ENCODE assay signal across 1 cellular context in the genomic region with DNA sequence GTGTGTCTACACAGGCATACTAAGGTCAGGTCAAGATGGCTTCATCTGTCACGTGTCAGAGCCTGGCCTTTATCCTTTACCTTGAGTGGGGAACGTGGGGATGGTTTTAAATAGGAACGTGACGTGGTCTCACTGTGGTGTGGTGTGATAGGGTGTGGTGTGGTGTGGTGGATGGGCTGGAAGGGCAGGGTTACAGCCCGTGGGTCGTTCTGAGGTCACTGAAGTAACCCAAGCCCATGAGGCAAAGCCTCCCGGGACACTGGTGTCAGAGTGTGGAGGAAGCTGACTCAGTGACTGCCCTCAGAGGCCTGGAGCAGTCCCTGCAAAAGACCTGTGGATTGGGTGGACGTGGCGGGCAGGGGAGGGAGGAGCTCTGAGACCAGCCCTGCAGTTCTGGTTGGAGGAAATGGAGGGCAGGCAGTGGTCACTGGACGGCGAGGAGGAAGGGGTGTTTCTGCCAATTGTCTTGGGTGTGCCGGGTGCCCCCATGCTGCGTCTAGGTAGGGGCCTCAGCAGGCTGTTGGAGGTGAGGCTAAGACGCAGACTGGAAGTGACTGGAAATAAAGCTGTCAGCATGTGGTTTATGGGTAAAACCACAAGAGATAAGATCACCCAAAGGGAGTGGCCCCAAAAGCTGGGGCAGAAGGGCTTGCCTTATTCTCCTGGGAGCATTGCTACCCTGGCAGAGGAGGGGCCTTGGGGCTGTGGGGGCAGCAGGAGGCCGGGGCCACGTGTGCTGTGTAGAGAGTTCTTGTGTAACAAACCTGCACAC.
TF ChIP-seq lines count a peak whose summit lies in the region.

No MANE protein-coding gene starts in this region.

TF ChIP-seq in K562, 482 proteins besides CTCF, POLR2A, EP300 and RAD21 (continued from another document and continues in another):
- TF ChIP-seq ZMIZ1 (IDR thresholded peaks at IDR 0.05; ENCODE audit: low read depth in 2 of 2, low read length in 2 of 2) = 0 out of 4 replicates have a peak, but pooled peaks of 1 of the 2 experiments have one; percentile 15
- TF ChIP-seq, protein P1, sequence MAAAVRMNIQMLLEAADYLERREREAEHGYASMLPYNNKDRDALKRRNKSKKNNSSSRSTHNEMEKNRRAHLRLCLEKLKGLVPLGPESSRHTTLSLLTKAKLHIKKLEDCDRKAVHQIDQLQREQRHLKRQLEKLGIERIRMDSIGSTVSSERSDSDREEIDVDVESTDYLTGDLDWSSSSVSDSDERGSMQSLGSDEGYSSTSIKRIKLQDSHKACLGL (CRISPR knock-in tag; IDR thresholded peaks at IDR 0.05; ENCODE audit: borderline replicate concordance, poor library complexity, severe bottlenecking) = no peak
- no peak for TF ChIP-seq CHAMP1 (IDR thresholded peaks at IDR 0.05)
- TF ChIP-seq SP1 (CRISPR knock-in tag; IDR thresholded peaks at IDR 0.05) = no peak
- TF ChIP-seq, protein P2, sequence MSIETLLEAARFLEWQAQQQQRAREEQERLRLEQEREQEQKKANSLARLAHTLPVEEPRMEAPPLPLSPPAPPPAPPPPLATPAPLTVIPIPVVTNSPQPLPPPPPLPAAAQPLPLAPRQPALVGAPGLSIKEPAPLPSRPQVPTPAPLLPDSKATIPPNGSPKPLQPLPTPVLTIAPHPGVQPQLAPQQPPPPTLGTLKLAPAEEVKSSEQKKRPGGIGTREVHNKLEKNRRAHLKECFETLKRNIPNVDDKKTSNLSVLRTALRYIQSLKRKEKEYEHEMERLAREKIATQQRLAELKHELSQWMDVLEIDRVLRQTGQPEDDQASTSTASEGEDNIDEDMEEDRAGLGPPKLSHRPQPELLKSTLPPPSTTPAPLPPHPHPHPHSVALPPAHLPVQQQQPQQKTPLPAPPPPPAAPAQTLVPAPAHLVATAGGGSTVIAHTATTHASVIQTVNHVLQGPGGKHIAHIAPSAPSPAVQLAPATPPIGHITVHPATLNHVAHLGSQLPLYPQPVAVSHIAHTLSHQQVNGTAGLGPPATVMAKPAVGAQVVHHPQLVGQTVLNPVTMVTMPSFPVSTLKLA (conservative IDR thresholded peaks at IDR 0.05) = 0 out of 4 replicates have a peak, but pooled peaks of 1 of the 2 experiments have one; percentile 19
- TF ChIP-seq SPI1 (IDR thresholded peaks at IDR 0.05; ENCODE audit: borderline replicate concordance, low read depth, low read length) = 0 out of 2 replicates have a peak, but pooled peaks have one; percentile 23
- no peak for TF ChIP-seq CCNT2 (IDR thresholded peaks at IDR 0.05; ENCODE audit: borderline replicate concordance, extremely low read depth, insufficient read length, low read depth, low read length)
- TF ChIP-seq NR2F6 (CRISPR knock-in tag; IDR thresholded peaks at IDR 0.05) = no peak
- TF ChIP-seq, protein P3, sequence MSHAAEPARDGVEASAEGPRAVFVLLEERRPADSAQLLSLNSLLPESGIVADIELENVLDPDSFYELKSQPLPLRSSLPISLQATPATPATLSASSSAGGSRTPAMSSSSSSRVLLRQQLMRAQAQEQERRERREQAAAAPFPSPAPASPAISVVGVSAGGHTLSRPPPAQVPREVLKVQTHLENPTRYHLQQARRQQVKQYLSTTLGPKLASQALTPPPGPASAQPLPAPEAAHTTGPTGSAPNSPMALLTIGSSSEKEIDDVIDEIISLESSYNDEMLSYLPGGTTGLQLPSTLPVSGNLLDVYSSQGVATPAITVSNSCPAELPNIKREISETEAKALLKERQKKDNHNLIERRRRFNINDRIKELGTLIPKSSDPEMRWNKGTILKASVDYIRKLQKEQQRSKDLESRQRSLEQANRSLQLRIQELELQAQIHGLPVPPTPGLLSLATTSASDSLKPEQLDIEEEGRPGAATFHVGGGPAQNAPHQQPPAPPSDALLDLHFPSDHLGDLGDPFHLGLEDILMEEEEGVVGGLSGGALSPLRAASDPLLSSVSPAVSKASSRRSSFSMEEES (CRISPR knock-in tag; IDR thresholded peaks at IDR 0.05) = peak; percentile 35
- no peak for TF ChIP-seq POLR2G (IDR thresholded peaks at IDR 0.05; ENCODE audit: low read depth, low read length)
- TF ChIP-seq E2F5 (CRISPR knock-in tag; IDR thresholded peaks at IDR 0.05) = no peak
- no peak for TF ChIP-seq ZNF583 (CRISPR knock-in tag; IDR thresholded peaks at IDR 0.05)
- TF ChIP-seq HDAC2 (IDR thresholded peaks at IDR 0.05) = no peak
- TF ChIP-seq, protein P4, sequence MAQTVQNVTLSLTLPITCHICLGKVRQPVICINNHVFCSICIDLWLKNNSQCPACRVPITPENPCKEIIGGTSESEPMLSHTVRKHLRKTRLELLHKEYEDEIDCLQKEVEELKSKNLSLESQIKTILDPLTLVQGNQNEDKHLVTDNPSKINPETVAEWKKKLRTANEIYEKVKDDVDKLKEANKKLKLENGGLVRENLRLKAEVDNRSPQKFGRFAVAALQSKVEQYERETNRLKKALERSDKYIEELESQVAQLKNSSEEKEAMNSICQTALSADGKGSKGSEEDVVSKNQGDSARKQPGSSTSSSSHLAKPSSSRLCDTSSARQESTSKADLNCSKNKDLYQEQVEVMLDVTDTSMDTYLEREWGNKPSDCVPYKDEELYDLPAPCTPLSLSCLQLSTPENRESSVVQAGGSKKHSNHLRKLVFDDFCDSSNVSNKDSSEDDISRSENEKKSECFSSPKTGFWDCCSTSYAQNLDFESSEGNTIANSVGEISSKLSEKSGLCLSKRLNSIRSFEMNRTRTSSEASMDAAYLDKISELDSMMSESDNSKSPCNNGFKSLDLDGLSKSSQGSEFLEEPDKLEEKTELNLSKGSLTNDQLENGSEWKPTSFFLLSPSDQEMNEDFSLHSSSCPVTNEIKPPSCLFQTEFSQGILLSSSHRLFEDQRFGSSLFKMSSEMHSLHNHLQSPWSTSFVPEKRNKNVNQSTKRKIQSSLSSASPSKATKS (CRISPR knock-in tag; IDR thresholded peaks at IDR 0.05) = no peak
- no peak for TF ChIP-seq ZNF436 (CRISPR knock-in tag; IDR thresholded peaks at IDR 0.05)
- TF ChIP-seq RNF2 (IDR thresholded peaks at IDR 0.05) = peak; percentile 76; the same call in 1 of the 2 replicates
- no peak for TF ChIP-seq SRSF7 (optimal IDR thresholded peaks at IDR 0.05; ENCODE audit: low read depth, low read length)
- no peak for TF ChIP-seq PRMT5 (CRISPR knock-in tag; IDR thresholded peaks at IDR 0.05)
- no peak for TF ChIP-seq ELK3 (CRISPR knock-in tag; IDR thresholded peaks at IDR 0.05)
- no peak for TF ChIP-seq ZNF133 (CRISPR knock-in tag; IDR thresholded peaks at IDR 0.05)
- TF ChIP-seq SREBF1 (IDR thresholded peaks at IDR 0.05; ENCODE audit: borderline replicate concordance, low read depth, low read length) = no peak
- no peak for TF ChIP-seq NEUROD1 (IDR thresholded peaks at IDR 0.05; ENCODE audit: borderline replicate concordance, low read depth, low read length, partially characterized antibody)
- TF ChIP-seq FOXA1 (IDR thresholded peaks at IDR 0.05; ENCODE audit: borderline replicate concordance) = no peak
- TF ChIP-seq, protein P5, sequence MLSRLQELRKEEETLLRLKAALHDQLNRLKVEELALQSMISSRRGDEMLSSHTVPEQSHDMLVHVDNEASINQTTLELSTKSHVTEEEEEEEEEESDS (CRISPR knock-in tag; IDR thresholded peaks at IDR 0.05) = no peak
- TF ChIP-seq, protein P6, sequence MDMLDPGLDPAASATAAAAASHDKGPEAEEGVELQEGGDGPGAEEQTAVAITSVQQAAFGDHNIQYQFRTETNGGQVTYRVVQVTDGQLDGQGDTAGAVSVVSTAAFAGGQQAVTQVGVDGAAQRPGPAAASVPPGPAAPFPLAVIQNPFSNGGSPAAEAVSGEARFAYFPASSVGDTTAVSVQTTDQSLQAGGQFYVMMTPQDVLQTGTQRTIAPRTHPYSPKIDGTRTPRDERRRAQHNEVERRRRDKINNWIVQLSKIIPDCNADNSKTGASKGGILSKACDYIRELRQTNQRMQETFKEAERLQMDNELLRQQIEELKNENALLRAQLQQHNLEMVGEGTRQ (CRISPR knock-in tag; IDR thresholded peaks at IDR 0.05) = peak; percentile 33; the same call in 1 of the 2 replicates
- 0 out of 2 replicates have a peak, but pooled peaks have one; percentile 27 for TF ChIP-seq MAX (CRISPR knock-in tag; IDR thresholded peaks at IDR 0.05)
- no peak for TF ChIP-seq ZNF232 (CRISPR knock-in tag; IDR thresholded peaks at IDR 0.05)
- 0 out of 2 replicates have a peak, but pooled peaks have one; percentile 28 for TF ChIP-seq HMG20A (CRISPR knock-in tag; conservative IDR thresholded peaks at IDR 0.05)
- peak; percentile 99 for TF ChIP-seq MEIS2 (IDR thresholded peaks at IDR 0.05; ENCODE audit: partially characterized antibody)
- no peak for TF ChIP-seq LARP7 (IDR thresholded peaks at IDR 0.05)
- TF ChIP-seq ZNF511 (CRISPR knock-in tag; IDR thresholded peaks at IDR 0.05) = no peak
- 0 out of 2 replicates have a peak, but pooled peaks have one; percentile 33 for TF ChIP-seq GABPB1 (CRISPR knock-in tag; IDR thresholded peaks at IDR 0.05)
